ENCODE assay signal across 8 cellular contexts in the genomic region with DNA sequence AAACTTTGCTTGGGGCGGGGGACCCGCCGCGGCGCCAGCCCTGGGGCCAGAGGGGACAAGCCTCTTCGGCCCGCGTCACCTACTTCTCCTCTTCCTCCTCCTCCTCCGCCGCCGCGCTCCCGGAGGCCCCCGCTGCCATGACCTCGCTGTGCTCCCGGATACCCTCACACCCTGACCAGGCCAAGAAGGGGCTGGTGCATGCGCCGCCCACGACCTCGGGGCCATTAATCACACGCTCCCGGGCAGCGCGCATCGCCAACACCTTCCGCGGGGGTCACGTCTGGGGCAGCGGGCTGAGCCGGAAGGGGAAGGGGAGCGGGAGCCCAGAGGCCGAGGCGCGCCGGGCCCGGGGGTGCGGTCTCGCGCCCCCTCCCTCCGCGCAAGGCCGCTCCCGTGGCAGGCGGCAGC. TPM values are rescaled to one million over a fixed set of nuclear protein-coding genes. Genes with fewer than 3 reads are reported as not detected.
DNase-seq lines count a peak whose midpoint lies in the region; ATAC-seq and TF ChIP-seq lines count a peak whose summit lies in the region.

No MANE protein-coding gene starts in this region.

- intact Hi-C loops in left ventricle myocardium inferior (cut with micrococcal nuclease) = no loop called here
- intact Hi-C loops in gastrocnemius medialis (cut with DNase I; ENCODE audit: low total_unique reads) = no loop called here

- H3K36me3 ChIP-seq in left ventricle myocardium inferior (no peaks in the 10 kb centered on the region), gastrocnemius medialis (no peaks in the 10 kb centered on the region)

- H3K9me3 ChIP-seq in left ventricle myocardium inferior (replicated peaks) = no peaks in the 10 kb centered on the region
- H3K9me3 ChIP-seq in gastrocnemius medialis = no peaks in the 10 kb centered on the region

- peaks cover 24% of the 10 kb centered on the region for H3K4me1 ChIP-seq in left ventricle myocardium inferior
- peaks cover 5 to 9% of the 10 kb centered on the region in 2 donors for H3K4me1 ChIP-seq in gastrocnemius medialis

- H3K36me3 Mint-ChIP-seq in activated CD8-positive, alpha-beta memory T cell treated with anti-CD3 and anti-CD28 coated beads, Interleukin-2, amount 10 ng/mL, durations not matched to agents 7 days and 5 days = peaks cover 1% of the 10 kb centered on the region
- peaks cover 4% of the 10 kb centered on the region for H3K36me3 Mint-ChIP-seq in activated CD4-positive, alpha-beta memory T cell treated with anti-CD3 and anti-CD28 coated beads, Interleukin-2, amount 10 ng/mL, durations not matched to agents 7 days and 5 days (ENCODE audit: low read depth)

- no peak for TF ChIP-seq POLR2A in gastrocnemius medialis (IDR thresholded peaks at IDR 0.05)

- no peaks in the 10 kb centered on the region for H3K9me3 Mint-ChIP-seq in activated CD8-positive, alpha-beta memory T cell treated with anti-CD3 and anti-CD28 coated beads, Interleukin-2, amount 10 ng/mL, durations not matched to agents 7 days and 5 days (ENCODE audit: low read depth)
- H3K9me3 Mint-ChIP-seq in activated CD4-positive, alpha-beta memory T cell treated with anti-CD3 and anti-CD28 coated beads, Interleukin-2, amount 10 ng/mL, durations not matched to agents 7 days and 5 days = no peaks in the 10 kb centered on the region

- H3K4me1 Mint-ChIP-seq in activated CD8-positive, alpha-beta memory T cell treated with anti-CD3 and anti-CD28 coated beads, Interleukin-2, amount 10 ng/mL, durations not matched to agents 7 days and 5 days = peaks cover 12% of the 10 kb centered on the region
- peaks cover 12% of the 10 kb centered on the region for H3K4me1 Mint-ChIP-seq in activated CD4-positive, alpha-beta memory T cell treated with anti-CD3 and anti-CD28 coated beads, Interleukin-2, amount 10 ng/mL, durations not matched to agents 7 days and 5 days

- H3K27ac ChIP-seq in left ventricle myocardium inferior (replicated peaks) (no peak overlapping the region), gastrocnemius medialis (peak overlapping the region; percentile 8 to 57 (median 26)), RWPE1 (no peak overlapping the region)

- peaks cover 81% of the 10 kb centered on the region for H3K27me3 Mint-ChIP-seq in activated CD8-positive, alpha-beta memory T cell treated with anti-CD3 and anti-CD28 coated beads, Interleukin-2, amount 10 ng/mL, durations not matched to agents 7 days and 5 days
- peaks cover 64% of the 10 kb centered on the region for H3K27me3 Mint-ChIP-seq in activated CD4-positive, alpha-beta memory T cell treated with anti-CD3 and anti-CD28 coated beads, Interleukin-2, amount 10 ng/mL, durations not matched to agents 7 days and 5 days

- TF ChIP-seq CTCF in left ventricle myocardium inferior (IDR thresholded peaks at IDR 0.05; ENCODE audit: borderline replicate concordance) = no peak
- no peak for TF ChIP-seq CTCF in gastrocnemius medialis (IDR thresholded peaks at IDR 0.05 in 4 of 5, conservative IDR thresholded peaks at IDR 0.05 in 1 of 5)
- TF ChIP-seq CTCF in RWPE1 (conservative IDR thresholded peaks at IDR 0.05; ENCODE audit: low read depth) = no peak

- in situ Hi-C loops in gastrocnemius medialis (cut with MboI; ENCODE audit: low sequenced_read_pairs in 4 of 4) = no loop called here

- no peak overlapping the region for H3K27ac Mint-ChIP-seq in activated CD8-positive, alpha-beta memory T cell treated with anti-CD3 and anti-CD28 coated beads, Interleukin-2, amount 10 ng/mL, durations not matched to agents 7 days and 5 days
- no peak overlapping the region for H3K27ac Mint-ChIP-seq in activated CD4-positive, alpha-beta memory T cell treated with anti-CD3 and anti-CD28 coated beads, Interleukin-2, amount 10 ng/mL, durations not matched to agents 7 days and 5 days

- POLR2A ChIA-PET in activated CD4-positive, alpha-beta memory T cell treated with anti-CD3 and anti-CD28 coated beads, Interleukin-2, amount 10 ng/mL, durations not matched to agents 7 days and 5 days (lab: Charles Lee) = no interaction called here
- POLR2A ChIA-PET in RWPE1 (lab: Yijun Ruan, JAX; ENCODE audit: low non-redundant PET) = no interaction called here

- DNase-seq in activated CD8-positive, alpha-beta memory T cell treated with anti-CD3 and anti-CD28 coated beads, Interleukin-2, amount 10 ng/mL, durations not matched to agents 7 days and 5 days = no peak
- no peak for DNase-seq in activated CD8-positive, alpha-beta memory T cell treated with anti-CD3 and anti-CD28 coated beads for 24 hours
- no peak for DNase-seq in activated CD4-positive, alpha-beta memory T cell treated with anti-CD3 and anti-CD28 coated beads, Interleukin-2, amount 10 ng/mL, durations not matched to agents 7 days and 5 days
- DNase-seq in left ventricle myocardium inferior (no peak), gastrocnemius medialis (no peak), RWPE1 (ENCODE audit: low spot score) (no peak), NCI-H1436 treated with DMSO at 0.1 percent for 48 hours (lab: John Stamatoyannopoulos, UW) (no peak)

- H3K4me3 Mint-ChIP-seq in activated CD8-positive, alpha-beta memory T cell treated with anti-CD3 and anti-CD28 coated beads, Interleukin-2, amount 10 ng/mL, durations not matched to agents 7 days and 5 days = peak overlapping the region; percentile 59
- peak overlapping the region; percentile 61 for H3K4me3 Mint-ChIP-seq in activated CD4-positive, alpha-beta memory T cell treated with anti-CD3 and anti-CD28 coated beads, Interleukin-2, amount 10 ng/mL, durations not matched to agents 7 days and 5 days

- H3K27me3 ChIP-seq in left ventricle myocardium inferior (ENCODE audit: low read depth) (peaks cover 98% of the 10 kb centered on the region), gastrocnemius medialis (peaks cover 52 to 76% (median 52%) of the 10 kb centered on the region in 3 donors)

- H3K4me3 ChIP-seq in left ventricle myocardium inferior (peak overlapping the region; percentile 63), gastrocnemius medialis (peak overlapping the region; percentile 55 to 63 (median 60))

- ATAC-seq in activated CD8-positive, alpha-beta memory T cell treated with anti-CD3 and anti-CD28 coated beads, Interleukin-2, amount 10 ng/mL, durations not matched to agents 7 days and 5 days = peak; percentile 40
- ATAC-seq in HG02973 (IDR thresholded peaks at IDR 0.05; ENCODE audit: unreplicated experiment) (peak; percentile 25), gastrocnemius medialis (no peak)

- CTCF ChIA-PET in activated CD8-positive, alpha-beta memory T cell treated with anti-CD3 and anti-CD28 coated beads, Interleukin-2, amount 10 ng/mL, durations not matched to agents 7 days and 5 days (lab: Charles Lee) = no interaction called here
- CTCF ChIA-PET in activated CD4-positive, alpha-beta memory T cell treated with anti-CD3 and anti-CD28 coated beads, Interleukin-2, amount 10 ng/mL, durations not matched to agents 7 days and 5 days (lab: Charles Lee) = no interaction called here
- CTCF ChIA-PET in RWPE1 (lab: Yijun Ruan, JAX) = no interaction called here

RNA-seq across cellular contexts. Expression of a gene that starts 0.3 kb away (rescaled TPM):
- not detected for total RNA-seq in activated CD8-positive, alpha-beta memory T cell treated with anti-CD3 and anti-CD28 coated beads, Interleukin-2, amount 10 ng/mL, durations not matched to agents 7 days and 5 days
- not detected for total RNA-seq in activated CD4-positive, alpha-beta memory T cell treated with anti-CD3 and anti-CD28 coated beads, Interleukin-2, amount 10 ng/mL, durations not matched to agents 7 days and 5 days
- total RNA-seq in left ventricle myocardium inferior (0.66 TPM), gastrocnemius medialis (1 to 10 TPM; 4.9 to 9.4 (median 5.9) TPM)

Comparison
In these comparisons a context has a peak if more than half of its experiments do, and no peak if none do; other contexts are left out.
1. ATAC-seq: peak in activated CD8-positive, alpha-beta memory T cell treated with anti-CD3 and anti-CD28 coated beads, Interleukin-2, amount 10 ng/mL, durations not matched to agents 7 days and 5 days (single experiment) and HG02973 (single experiment); none in gastrocnemius medialis (0 of 2).
2. H3K27ac ChIP-seq: peak in gastrocnemius medialis (4 of 4); none in left ventricle myocardium inferior (single experiment) and RWPE1 (single experiment).